ENCODE assay signal across 8 cellular contexts in the genomic region with DNA sequence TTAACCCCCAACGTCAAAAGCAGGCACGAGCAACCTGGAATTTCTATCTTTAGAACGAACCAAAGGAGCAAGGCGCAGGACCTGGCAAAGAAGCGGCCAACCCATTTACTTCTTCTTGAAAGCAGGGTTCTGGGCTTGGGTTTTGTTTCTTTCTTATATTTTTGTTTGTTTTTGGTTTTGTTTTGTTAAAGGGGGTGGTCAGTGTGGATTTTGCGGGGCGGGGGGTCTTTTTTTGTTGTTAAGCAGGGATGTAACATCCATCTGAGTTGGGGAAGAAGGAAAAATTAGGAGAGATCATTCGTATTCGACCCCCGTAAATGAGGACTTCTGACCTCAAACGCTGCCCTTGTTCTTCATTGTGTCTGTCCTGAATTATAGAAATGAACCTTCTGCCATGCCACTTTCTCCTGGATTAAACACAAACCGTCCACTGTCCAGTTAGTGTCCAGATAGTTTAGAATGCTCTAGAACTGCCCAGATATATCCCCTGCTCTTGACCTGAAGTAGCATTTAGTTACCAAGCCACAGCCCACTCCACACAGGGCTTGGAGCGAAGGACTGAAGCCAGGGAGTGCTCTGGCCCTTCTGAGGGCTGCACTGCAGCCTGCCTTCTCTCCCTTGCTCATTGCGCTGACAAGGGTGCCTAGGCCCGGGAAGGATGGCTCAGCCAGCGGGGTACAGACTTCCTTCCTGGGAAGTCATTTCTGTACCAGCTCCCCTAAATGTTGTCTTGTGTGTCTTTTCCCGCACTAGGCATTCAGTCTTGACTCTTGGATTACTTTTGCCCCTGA. TPM values are rescaled to one million over a fixed set of nuclear protein-coding genes. Genes with fewer than 3 reads are reported as not detected.
DNase-seq lines count a peak whose midpoint lies in the region; ATAC-seq and TF ChIP-seq lines count a peak whose summit lies in the region.

No MANE protein-coding gene starts in this region.

- intact Hi-C loops in natural killer cell (cut with micrococcal nuclease): loop anchor here (5.0 kb wide), 1 partner anchor 289 kb away; no protein-coding TSS in a partner anchor

- DNase-seq in BE2C (no peak), NCI-H1417 treated with DMSO at 0.1 percent for 48 hours (lab: John Stamatoyannopoulos, UW) (peak; percentile 44), natural killer cell (no peak), amniotic stem cell (lab: John Stamatoyannopoulos, UW) (no peak)
- no peak for DNase-seq in effector memory CD8-positive, alpha-beta T cell

- H3K4me3 ChIP-seq in BE2C (ENCODE audit: low read depth, low read length): peak overlapping the region; percentile 94

- no peaks in the 10 kb centered on the region for H3K9me3 ChIP-seq in BE2C

- H3K4me1 Mint-ChIP-seq in effector memory CD8-positive, alpha-beta T cell (ENCODE audit: low read depth in 2 of 2): peaks cover 12 to 15% of the 10 kb centered on the region in 2 donors
- peaks cover 20 to 27% of the 10 kb centered on the region in 2 donors for H3K4me1 Mint-ChIP-seq in natural killer cell

- no peaks in the 10 kb centered on the region for H3K9me3 Mint-ChIP-seq in effector memory CD8-positive, alpha-beta T cell
- no peaks in the 10 kb centered on the region for H3K9me3 Mint-ChIP-seq in natural killer cell

- peaks cover 7% of the 10 kb centered on the region for H3K36me3 ChIP-seq in BE2C

- no peaks in the 10 kb centered on the region for H3K27me3 ChIP-seq in BE2C

- H3K27ac Mint-ChIP-seq in effector memory CD8-positive, alpha-beta T cell: peak overlapping the region in 1 of 2 donors; percentile 35
- no peak overlapping the region for H3K27ac Mint-ChIP-seq in natural killer cell

- peak overlapping the region; percentile 64 to 85 for H3K4me3 Mint-ChIP-seq in effector memory CD8-positive, alpha-beta T cell
- H3K4me3 Mint-ChIP-seq in natural killer cell: peak overlapping the region; percentile 73

- ATAC-seq in effector memory CD8-positive, alpha-beta T cell (replicated peaks): no peak
- ATAC-seq in natural killer cell (no peak), HG02884 (IDR thresholded peaks at IDR 0.05; ENCODE audit: unreplicated experiment) (no peak), GM18861 (IDR thresholded peaks at IDR 0.05; ENCODE audit: unreplicated experiment) (no peak), HG03378 (IDR thresholded peaks at IDR 0.05; ENCODE audit: unreplicated experiment) (no peak)

- H3K27me3 Mint-ChIP-seq in effector memory CD8-positive, alpha-beta T cell: peaks cover 39 to 50% of the 10 kb centered on the region in 2 donors
- peaks cover 39 to 50% of the 10 kb centered on the region in 2 donors for H3K27me3 Mint-ChIP-seq in natural killer cell (ENCODE audit: low read depth in 2 of 2)

- H3K4me1 ChIP-seq in BE2C: peaks cover 2% of the 10 kb centered on the region

- H3K36me3 Mint-ChIP-seq in effector memory CD8-positive, alpha-beta T cell (ENCODE audit: insufficient read depth): no peaks in the 10 kb centered on the region
- H3K36me3 Mint-ChIP-seq in natural killer cell: no peaks in the 10 kb centered on the region

- no peak for TF ChIP-seq CTCF in BE2C (IDR thresholded peaks at IDR 0.05; ENCODE audit: low read depth, low read length)
- TF ChIP-seq CTCF in natural killer cell (IDR thresholded peaks at IDR 0.05): no peak

RNA-seq across cellular contexts. Expression of gene APP, which starts 0.9 kb away (rescaled TPM):
- polyA plus RNA-seq in BE2C (2012; ENCODE audit: insufficient read depth, insufficient read length, low read depth): 1,123 TPM
- 10 to 100 TPM in 1 of 3 donors, 1 to 10 TPM in 2; 5.1 to 10.6 (median 7.8) TPM for total RNA-seq in natural killer cell
